ENCODE assay signal across 1 cellular context in genomic region chr1:203216274-203217138, GRCh38.
TF ChIP-seq lines count a peak whose summit lies in the region.

No MANE protein-coding gene starts in this region.

TF ChIP-seq in SK-N-SH treated with all-trans-retinoic acid at 6 μM for 48 hours, 23 proteins besides CTCF, POLR2A, EP300 and RAD21 (continued from another document):
- TF ChIP-seq PATZ1 (CRISPR knock-in tag; IDR thresholded peaks at IDR 0.05; ENCODE audit: borderline replicate concordance) (no peak), ISL1 (CRISPR knock-in tag; IDR thresholded peaks at IDR 0.05) (no peak), ZNF8 (CRISPR knock-in tag; IDR thresholded peaks at IDR 0.05) (no peak), ZFP30 (CRISPR knock-in tag; IDR thresholded peaks at IDR 0.05) (no peak), ZC3H10 (CRISPR knock-in tag; IDR thresholded peaks at IDR 0.05) (no peak), CSRNP3 (CRISPR knock-in tag; IDR thresholded peaks at IDR 0.05) (no peak)
